In the genomic region with DNA sequence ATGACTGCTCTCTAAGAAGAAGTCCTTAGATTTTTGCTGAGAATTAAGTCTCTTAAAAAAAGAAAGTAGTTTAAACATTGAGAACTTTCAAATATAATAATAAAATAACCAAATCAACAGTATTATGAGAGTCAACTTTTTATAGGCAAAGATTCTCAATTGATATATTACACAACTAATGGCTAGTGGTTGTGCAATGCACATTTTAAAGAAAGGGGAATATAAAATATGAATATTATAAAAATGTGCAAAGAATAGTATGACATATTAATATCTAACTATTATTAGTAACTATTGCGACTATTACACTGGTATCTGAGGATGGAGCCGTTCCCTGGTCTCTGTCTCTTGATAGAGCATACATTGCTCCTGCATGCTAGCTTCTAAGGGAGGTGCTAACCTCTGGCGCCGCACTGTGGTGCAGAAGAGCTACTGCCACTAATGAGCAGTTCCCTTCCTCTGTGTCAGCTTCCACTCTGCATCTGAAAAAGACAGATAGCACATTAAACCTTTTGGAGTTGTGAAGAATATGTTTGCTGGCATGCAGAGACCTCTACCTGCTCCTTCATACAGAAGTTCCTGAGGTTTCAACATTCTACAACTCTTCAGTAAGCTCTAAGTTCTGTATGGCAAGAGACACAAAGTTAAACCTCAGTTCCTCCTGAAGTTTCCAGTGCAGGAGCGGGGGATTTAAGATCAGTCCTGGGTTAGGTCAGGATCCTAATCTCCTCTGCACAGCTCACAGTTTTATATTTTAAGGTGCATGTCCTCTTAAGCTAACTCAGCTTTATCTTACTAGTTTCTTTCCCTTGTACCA, we compare ENCODE assay signal across 8 cellular contexts. TPM values are rescaled to one million over a fixed set of nuclear protein-coding genes. Genes with fewer than 3 reads are reported as not detected.
A peak's percentile ranks its signal among the peaks of the same experiment; 100 is the strongest.
DNase-seq lines count a peak whose midpoint lies in the region; ATAC-seq and TF ChIP-seq lines count a peak whose summit lies in the region.

No MANE protein-coding gene starts in this region.

- no peak overlapping the region for H3K4me3 Mint-ChIP-seq in central memory CD8-positive, alpha-beta T cell

- peak; percentile 69 for DNase-seq in activated effector memory CD4-positive, alpha-beta T cell treated with anti-CD3 and anti-CD28 coated beads, Interleukin-2, amount 50 U/mL, for 16 hours
- DNase-seq in activated effector memory CD4-positive, alpha-beta T cell treated with Interleukin-2 at 50 U/mL for 16 hours = no peak
- peak; percentile 56 to 61 for DNase-seq in HAP-1 (ENCODE audit: low spot score in 2 of 2)
- DNase-seq in MG63 = peak; percentile 37
- no peak for DNase-seq in central memory CD8-positive, alpha-beta T cell (ENCODE audit: low spot score in 2 of 2)
- peak; percentile 49 for DNase-seq in left lobe of liver (ENCODE audit: low spot score)
- peak; percentile 13 to 20 for DNase-seq in stimulated activated CD8-positive, alpha-beta memory T cell treated with anti-CD3 and anti-CD28 coated beads, Interleukin-2, amount 100 ng/mL, for 48 hours (ENCODE audit: low read depth in 2 of 2)

- H3K27me3 ChIP-seq in HAP-1 (ENCODE audit: low read depth) = peaks cover 37% of the 10 kb centered on the region
- H3K27me3 ChIP-seq in MG63 = peaks cover 40% of the 10 kb centered on the region

- no peaks in the 10 kb centered on the region for H3K9me3 ChIP-seq in HAP-1
- H3K9me3 ChIP-seq in MG63 = no peaks in the 10 kb centered on the region

- H3K4me3 ChIP-seq in HAP-1 (no peak overlapping the region), MG63 (no peak overlapping the region)

- H3K36me3 Mint-ChIP-seq in central memory CD8-positive, alpha-beta T cell (ENCODE audit: insufficient read depth) = no peaks in the 10 kb centered on the region

- H3K27ac Mint-ChIP-seq in central memory CD8-positive, alpha-beta T cell (ENCODE audit: low read depth) = no peak overlapping the region

- no peaks in the 10 kb centered on the region for H3K9me3 Mint-ChIP-seq in central memory CD8-positive, alpha-beta T cell

- in situ Hi-C loops in HAP-1 (cut with MboI; ENCODE audit: low sequenced_read_pairs) = no loop called here

- peak; percentile 99 for ATAC-seq in SK-N-SH treated with all-trans-retinoic acid at 6 μM for 48 hours
- ATAC-seq in central memory CD8-positive, alpha-beta T cell (replicated peaks; ENCODE audit: extremely low read depth, poor library complexity, severe bottlenecking) = peak; percentile 65
- peak; percentile 81 for ATAC-seq in left lobe of liver

- peaks cover 9% of the 10 kb centered on the region for H3K4me1 Mint-ChIP-seq in central memory CD8-positive, alpha-beta T cell

- H3K27me3 Mint-ChIP-seq in central memory CD8-positive, alpha-beta T cell = peaks cover 64% of the 10 kb centered on the region

- no peaks in the 10 kb centered on the region for H3K4me1 ChIP-seq in HAP-1

- H3K36me3 ChIP-seq in HAP-1 (replicated peaks) = no peaks in the 10 kb centered on the region
- no peaks in the 10 kb centered on the region for H3K36me3 ChIP-seq in MG63

TF ChIP-seq in SK-N-SH treated with all-trans-retinoic acid at 6 μM for 48 hours, 23 proteins besides CTCF, POLR2A, EP300 and RAD21:
- TF ChIP-seq TOX (CRISPR knock-in tag; IDR thresholded peaks at IDR 0.05; ENCODE audit: borderline replicate concordance) (no peak), ZC3H10 (CRISPR knock-in tag; IDR thresholded peaks at IDR 0.05) (no peak), ZNF70 (CRISPR knock-in tag; IDR thresholded peaks at IDR 0.05) (no peak), ARNTL (CRISPR knock-in tag; IDR thresholded peaks at IDR 0.05; ENCODE audit: borderline replicate concordance, low read depth) (no peak), GLIS3 (CRISPR knock-in tag; IDR thresholded peaks at IDR 0.05) (no peak)
- TF ChIP-seq, protein P1, sequence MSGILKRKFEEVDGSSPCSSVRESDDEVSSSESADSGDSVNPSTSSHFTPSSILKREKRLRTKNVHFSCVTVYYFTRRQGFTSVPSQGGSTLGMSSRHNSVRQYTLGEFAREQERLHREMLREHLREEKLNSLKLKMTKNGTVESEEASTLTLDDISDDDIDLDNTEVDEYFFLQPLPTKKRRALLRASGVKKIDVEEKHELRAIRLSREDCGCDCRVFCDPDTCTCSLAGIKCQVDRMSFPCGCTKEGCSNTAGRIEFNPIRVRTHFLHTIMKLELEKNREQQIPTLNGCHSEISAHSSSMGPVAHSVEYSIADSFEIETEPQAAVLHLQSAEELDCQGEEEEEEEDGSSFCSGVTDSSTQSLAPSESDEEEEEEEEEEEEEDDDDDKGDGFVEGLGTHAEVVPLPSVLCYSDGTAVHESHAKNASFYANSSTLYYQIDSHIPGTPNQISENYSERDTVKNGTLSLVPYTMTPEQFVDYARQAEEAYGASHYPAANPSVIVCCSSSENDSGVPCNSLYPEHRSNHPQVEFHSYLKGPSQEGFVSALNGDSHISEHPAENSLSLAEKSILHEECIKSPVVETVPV (CRISPR knock-in tag; IDR thresholded peaks at IDR 0.05) = no peak
TF ChIP-seq in SK-N-SH treated with all-trans-retinoic acid at 6 μM for 48 hours: peak in this region for 0.

RNA-seq across cellular contexts. Expression of a gene that starts 3.5 kb away (rescaled TPM):
- total RNA-seq in MG63 (2014; rRNA removed; shearing (Covaris generic); ENCODE audit: low replicate concordance) = not detected in 2 replicates
- total RNA-seq in left lobe of liver = not detected

Comparison
In these comparisons a context has a peak if more than half of its experiments do, and no peak if none do; other contexts are left out.
1. DNase-seq: peak in activated effector memory CD4-positive, alpha-beta T cell treated with anti-CD3 and anti-CD28 coated beads, Interleukin-2, amount 50 U/mL, for 16 hours (single experiment), HAP-1 (2 of 2), MG63 (single experiment), left lobe of liver (single experiment) and stimulated activated CD8-positive, alpha-beta memory T cell treated with anti-CD3 and anti-CD28 coated beads, Interleukin-2, amount 100 ng/mL, for 48 hours (2 of 2); none in activated effector memory CD4-positive, alpha-beta T cell treated with Interleukin-2 at 50 U/mL for 16 hours (single experiment) and central memory CD8-positive, alpha-beta T cell (0 of 2).
2. Peak in every context shown above with its lines, with median percentiles within 50 percentile points of each other: ATAC-seq.